8 cellular contexts compared by ENCODE assay signal in genomic region chr17:81866440-81867122, GRCh38. TPM values are rescaled to one million over a fixed set of nuclear protein-coding genes. Genes with fewer than 3 reads are reported as not detected.
A peak's percentile ranks its signal among the peaks of the same experiment; 100 is the strongest.
DNase-seq lines count a peak whose midpoint lies in the region; ATAC-seq, FAIRE-seq and TF ChIP-seq lines count a peak whose summit lies in the region.

No MANE protein-coding gene starts in this region.

- no peak overlapping the region for H2AFZ ChIP-seq in GM12878 (ENCODE audit: control insufficient read depth, low read depth, low read length)

- intact Hi-C loops in CD4-positive, alpha-beta memory T cell (cut with micrococcal nuclease): loop anchor here (10.0 kb wide), 1 partner anchor 428 kb away; no protein-coding TSS in a partner anchor
- intact Hi-C loops in GM12878 (cut with micrococcal nuclease; ENCODE audit: unreplicated experiment): no loop called here

- H3K4me1 Mint-ChIP-seq in CD4-positive, alpha-beta memory T cell: peaks cover 16 to 53% (median 36%) of the 10 kb centered on the region in 4 donors

- 0 out of 2 replicates have a peak, but pooled peaks cover 3% of the 10 kb centered on the region for H4K20me1 ChIP-seq in GM12878 (ENCODE audit: control insufficient read depth, insufficient read depth)

- H3K36me3 Mint-ChIP-seq in CD4-positive, alpha-beta memory T cell: peaks cover 8 to 35% of the 10 kb centered on the region in 2 donors

- SMC1A ChIA-PET in GM12878 (lab: Charles Lee; ENCODE audit: uncharacterized antibody, unreplicated experiment): no interaction called here

- 67% methylated on average over 16 of the region's 16 CpGs for WGBS in GM12878 (ENCODE audit: insufficient coverage, insufficient replicate concordance, low lambda C conversion rate, missing lambda C conversion rate)

- H3K27ac ChIP-seq in CD4-positive, alpha-beta memory T cell (ENCODE audit: low read depth, low read length): no peak overlapping the region
- H3K27ac ChIP-seq in GM12878 (ENCODE audit: control insufficient read depth, insufficient read depth): no peak overlapping the region

- H3K27me3 ChIP-seq in CD4-positive, alpha-beta memory T cell (ENCODE audit: insufficient read depth, low read length): no peaks in the 10 kb centered on the region
- no peaks in the 10 kb centered on the region for H3K27me3 ChIP-seq in GM12878 (replicated peaks in 1 of 2; ENCODE audit: control insufficient read depth in 2 of 2, insufficient read depth in 2 of 2, low read length in 1 of 2)

- FAIRE-seq in GM12878 (lab: Jason Lieb, UNC): no peak

- peak overlapping the region in 6 of 7 donors; percentile 37 to 99 (median 72) for H3K27ac Mint-ChIP-seq in CD4-positive, alpha-beta memory T cell

- no peaks in the 10 kb centered on the region for H3K9me3 ChIP-seq in CD4-positive, alpha-beta memory T cell (ENCODE audit: control insufficient read depth in 1 of 2, low read length in 2 of 2)
- H3K9me3 ChIP-seq in GM12878 (replicated peaks; ENCODE audit: control insufficient read depth, insufficient read depth, low read length): no peaks in the 10 kb centered on the region

- peak overlapping the region in 3 of 8 donors; percentile 15 to 59 (median 54) for H3K4me3 Mint-ChIP-seq in CD4-positive, alpha-beta memory T cell

- H3K4me2 ChIP-seq in GM12878 (ENCODE audit: control insufficient read depth, insufficient read depth): no peak overlapping the region

- no peak for TF ChIP-seq CTCF in GM12878 (IDR thresholded peaks at IDR 0.05 in 2 of 3, conservative IDR thresholded peaks at IDR 0.05 in 1 of 3; ENCODE audit: control insufficient read depth in 2 of 3, extremely low read depth in 1 of 3, insufficient read depth in 1 of 3, low read depth in 3 of 3, low read length in 3 of 3)

- BruUV-seq in GM12878 (replicated peaks; lab: Mats Ljungman, UMichigan): no TSS peak

- RAD21 ChIA-PET in GM12878 (lab: Charles Lee; ENCODE audit: unreplicated experiment): interaction anchor here (0.6 kb wide), 1 partner anchor 17 kb away, joined by 3 read pairs; no protein-coding TSS in a partner anchor

- TF ChIP-seq RAD21 in GM12878 (IDR thresholded peaks at IDR 0.05; ENCODE audit: insufficient read depth, low read depth, low read length): no peak

- CTCF ChIA-PET in CD4-positive, alpha-beta memory T cell (lab: Charles Lee; ENCODE audit: partially characterized antibody): interaction anchor here (1.0 kb wide), 1 partner anchor 44 kb away, joined by 3 read pairs; no protein-coding TSS in a partner anchor
- CTCF ChIA-PET in GM12878 (lab: Yijun Ruan, JAX): interaction anchor here (0.9 to 1.0 kb wide), 2 partner anchors 8 to 131 kb away, joined by 3 read pairs; no protein-coding TSS in a partner anchor

- H3K79me2 ChIP-seq in GM12878 (ENCODE audit: control insufficient read depth, insufficient read depth, low read length): peaks cover 72% of the 10 kb centered on the region

- peak overlapping the region; percentile 9 for H3K9ac ChIP-seq in GM12878 (ENCODE audit: control insufficient read depth, insufficient read depth, low read length)

- no peak for TF ChIP-seq EP300 in GM12878 (IDR thresholded peaks at IDR 0.05; ENCODE audit: borderline replicate concordance in 1 of 2, control insufficient read depth in 1 of 2, low read depth in 2 of 2, low read length in 2 of 2)

- POLR2A ChIA-PET in CD4-positive, alpha-beta memory T cell (lab: Charles Lee; ENCODE audit: partially characterized antibody): interaction anchor here (0.8 to 2.1 kb wide), 12 partner anchors 12 to 164 kb away, joined by 3 to 7 read pairs (median 4); partner anchors contain the start of genes MCRIP1, MRPL12 and NPB
- POLR2A ChIA-PET in GM12878 (lab: Charles Lee): interaction anchor here (0.6 to 1.4 kb wide), 3 partner anchors 14 to 102 kb away, joined by 3 to 5 read pairs (median 3); partner anchors contain the start of gene MCRIP1

- TF ChIP-seq POLR2A in GM12878 (IDR thresholded peaks at IDR 0.05; ENCODE audit: low read depth, low read length): peak; percentile 61

- in situ Hi-C loops in KBM-7 (cut with MboI; ENCODE audit: low pct_unique_long_range_greater_than_20kb, low sequenced_read_pairs): no loop called here
- in situ Hi-C loops in GM12878 (cut with MboI): no loop called here

- peaks cover 47% of the 10 kb centered on the region for H3K4me1 ChIP-seq in CD4-positive, alpha-beta memory T cell (ENCODE audit: insufficient read depth, low read length)
- peaks cover 13% of the 10 kb centered on the region for H3K4me1 ChIP-seq in GM12878 (ENCODE audit: control insufficient read depth, insufficient read depth, low read length)

- no peak overlapping the region for H3K4me3 ChIP-seq in CD4-positive, alpha-beta memory T cell (ENCODE audit: low read length in 2 of 2)
- H3K4me3 ChIP-seq in GM12878: no peak overlapping the region

- H3K36me3 ChIP-seq in CD4-positive, alpha-beta memory T cell (ENCODE audit: insufficient read depth, low read length): peaks cover 26% of the 10 kb centered on the region
- H3K36me3 ChIP-seq in GM12878 (ENCODE audit: control insufficient read depth in 2 of 2, insufficient read depth in 2 of 2, low read length in 1 of 2): peaks cover 11 to 24% of the 10 kb centered on the region in 2 experiments; a peak in 3 of 4 replicates

- no peaks in the 10 kb centered on the region for H3K27me3 Mint-ChIP-seq in CD4-positive, alpha-beta memory T cell

- ATAC-seq in GM12878: peak; percentile 0; the same call in 1 of the 3 replicates
- ATAC-seq in GM18907 (IDR thresholded peaks at IDR 0.05; ENCODE audit: unreplicated experiment): no peak

- H3K9me3 Mint-ChIP-seq in CD4-positive, alpha-beta memory T cell: peaks cover 0 to 13% (median 0%) of the 10 kb centered on the region in 8 donors

- peak in 1 of 5 donors; percentile 34 for DNase-seq in CD4-positive, alpha-beta memory T cell
- peak; percentile 30 for DNase-seq in KBM-7
- no peak for DNase-seq in GM12878 (ENCODE audit: low read depth, low spot score)
- DNase-seq in myocyte (ENCODE audit: low read depth): peak; percentile 40
- no peak for DNase-seq in glomerular visceral epithelial cell (ENCODE audit: extremely low spot score)
- no peak for DNase-seq in cerebellum (ENCODE audit: low spot score)
- no peak for DNase-seq in dedifferentiated amniotic fluid mesenchymal stem cell (ENCODE audit: extremely low spot score)

RNA-seq across cellular contexts. Expression of gene ARHGDIA, which starts 4.6 kb away (rescaled TPM):
- 100 to 1,000 TPM; 380 to 382 TPM for total RNA-seq in CD4-positive, alpha-beta memory T cell
- polyA plus RNA-seq in CD4-positive, alpha-beta memory T cell: 100 to 1,000 TPM in 1 of 2 donors, 10 to 100 TPM in 1; 84.8 to 205 TPM
- total RNA-seq in GM12878 (2013; cell fraction: nucleolus; rRNA removed): 115 and 120 TPM in 2 replicates
- total RNA-seq in GM12878 (2014; rRNA removed) (139 and 180 TPM in 2 replicates), GM12878 (2014; rRNA removed; fragmentation: Illumina TruSeq; extraction: Trizol) (124 and 125 TPM in 2 replicates), GM12878 (2021) (538 and 552 TPM in 2 replicates), myocyte (157 and 161 TPM in 2 replicates), cerebellum (18.3 TPM)
- polyA plus RNA-seq in GM12878 (2011; ENCODE audit: low read depth): 219 TPM
- polyA plus RNA-seq in GM12878 (2011; rRNA removed) (18.6 and 39.5 TPM in 2 replicates), GM12878 (2014; fragmentation: Illumina TruSeq; extraction: Trizol) (24.3 and 159 TPM in 2 replicates), GM12878 (2014; fragmentation: Nextera tagmentation; extraction: Ambion mirVana) (10 to 100 TPM; 17.9 to 47.8 TPM), GM12878 (2014; rRNA removed) (184 and 246 TPM in 2 replicates), GM12878 (2016; fragmentation: Nextera tagmentation; extraction: Ambion mirVana) (100 to 1,000 TPM; 336 to 349 TPM)
- 75.8 and 96.8 TPM in 2 replicates for polyA plus RNA-seq in GM12878 (2011; cell fraction: cytosol; rRNA removed)
- 178 and 263 TPM in 2 replicates for polyA plus RNA-seq in GM12878 (2011; cell fraction: nucleus; rRNA removed)
- 247 and 301 TPM in 2 replicates for polyA plus RNA-seq in GM12878 (2012)
- 18.3 and 38.9 TPM in 2 replicates for polyA minus RNA-seq in GM12878 (2011; rRNA and poly(A)+ RNA removed)
- polyA minus RNA-seq in GM12878 (2011; cell fraction: cytosol; rRNA and poly(A)+ RNA removed): 59.9 and 91.7 TPM in 2 replicates
- polyA minus RNA-seq in GM12878 (2011; cell fraction: nucleus; rRNA and poly(A)+ RNA removed): 72.5 and 108 TPM in 2 replicates
- polyA plus RNA-seq in myocyte (2012): 408 TPM

RNA-seq across cellular contexts. Expression of gene P4HB, which starts 6.2 kb away (rescaled TPM):
- total RNA-seq in CD4-positive, alpha-beta memory T cell: 100 to 1,000 TPM; 392 to 409 TPM
- polyA plus RNA-seq in CD4-positive, alpha-beta memory T cell: 100 to 1,000 TPM; 272 to 339 TPM
- 377 and 380 TPM in 2 replicates for total RNA-seq in GM12878 (2013; cell fraction: nucleolus; rRNA removed)
- total RNA-seq in GM12878 (2014; rRNA removed) (378 and 467 TPM in 2 replicates), GM12878 (2014; rRNA removed; fragmentation: Illumina TruSeq; extraction: Trizol) (247 and 285 TPM in 2 replicates), GM12878 (2021) (378 and 437 TPM in 2 replicates), myocyte (1,674 and 2,691 TPM in 2 replicates), cerebellum (75.4 TPM)
- 409 TPM for polyA plus RNA-seq in GM12878 (2011; ENCODE audit: low read depth)
- polyA plus RNA-seq in GM12878 (2011; rRNA removed) (44.1 and 49.9 TPM in 2 replicates), GM12878 (2014; fragmentation: Illumina TruSeq; extraction: Trizol) (458 and 725 TPM in 2 replicates), GM12878 (2014; fragmentation: Nextera tagmentation; extraction: Ambion mirVana) (10 to 100 TPM in 1 of 2 experiments, 1 to 10 TPM in 1; 4.7 to 18.3 TPM), GM12878 (2014; rRNA removed) (128 and 182 TPM in 2 replicates), GM12878 (2016; fragmentation: Nextera tagmentation; extraction: Ambion mirVana) (100 to 1,000 TPM; 543 to 549 TPM)
- 37.3 and 56.7 TPM in 2 replicates for polyA plus RNA-seq in GM12878 (2011; cell fraction: cytosol; rRNA removed)
- polyA plus RNA-seq in GM12878 (2011; cell fraction: nucleus; rRNA removed): 82.9 and 101 TPM in 2 replicates
- polyA plus RNA-seq in GM12878 (2012): 697 and 937 TPM in 2 replicates
- 38.8 and 46.2 TPM in 2 replicates for polyA minus RNA-seq in GM12878 (2011; rRNA and poly(A)+ RNA removed)
- 65.3 and 66.3 TPM in 2 replicates for polyA minus RNA-seq in GM12878 (2011; cell fraction: cytosol; rRNA and poly(A)+ RNA removed)
- 59.7 and 74.5 TPM in 2 replicates for polyA minus RNA-seq in GM12878 (2011; cell fraction: nucleus; rRNA and poly(A)+ RNA removed)
- 1,506 TPM for polyA plus RNA-seq in myocyte (2012)

RNA-seq across cellular contexts. Expression of gene ALYREF, which starts 24.8 kb away (rescaled TPM):
- 10 to 100 TPM; 47.2 to 47.7 TPM for total RNA-seq in CD4-positive, alpha-beta memory T cell
- 10 to 100 TPM; 23.3 to 50.8 TPM for polyA plus RNA-seq in CD4-positive, alpha-beta memory T cell
- 21.8 and 38.6 TPM in 2 replicates for total RNA-seq in GM12878 (2013; cell fraction: nucleolus; rRNA removed)
- total RNA-seq in GM12878 (2014; rRNA removed) (253 and 263 TPM in 2 replicates), GM12878 (2014; rRNA removed; fragmentation: Illumina TruSeq; extraction: Trizol) (140 and 158 TPM in 2 replicates), GM12878 (2021) (238 and 240 TPM in 2 replicates), myocyte (94.5 and 96.3 TPM in 2 replicates), cerebellum (39.7 TPM)
- polyA plus RNA-seq in GM12878 (2011; ENCODE audit: low read depth): 58.1 TPM
- polyA plus RNA-seq in GM12878 (2011; rRNA removed) (61.5 and 103 TPM in 2 replicates), GM12878 (2014; fragmentation: Illumina TruSeq; extraction: Trizol) (29.4 and 105 TPM in 2 replicates), GM12878 (2014; fragmentation: Nextera tagmentation; extraction: Ambion mirVana) (10 to 100 TPM in 1 of 2 experiments, 1 to 10 TPM in 1; 2.4 to 11.4 TPM), GM12878 (2014; rRNA removed) (208 and 229 TPM in 2 replicates), GM12878 (2016; fragmentation: Nextera tagmentation; extraction: Ambion mirVana) (10 to 100 TPM in 1 of 2 experiments, 1 to 10 TPM in 1; 9.8 to 17.7 TPM)
- polyA plus RNA-seq in GM12878 (2011; cell fraction: cytosol; rRNA removed): 120 and 169 TPM in 2 replicates
- polyA plus RNA-seq in GM12878 (2011; cell fraction: nucleus; rRNA removed): 85.8 and 146 TPM in 2 replicates
- polyA plus RNA-seq in GM12878 (2012): 79.2 and 87.4 TPM in 2 replicates
- polyA minus RNA-seq in GM12878 (2011; rRNA and poly(A)+ RNA removed): 100 and 120 TPM in 2 replicates
- 57.5 and 67.0 TPM in 2 replicates for polyA minus RNA-seq in GM12878 (2011; cell fraction: cytosol; rRNA and poly(A)+ RNA removed)
- polyA minus RNA-seq in GM12878 (2011; cell fraction: nucleus; rRNA and poly(A)+ RNA removed): 28.9 and 51.9 TPM in 2 replicates
- 81.6 TPM for polyA plus RNA-seq in myocyte (2012)

RNA-seq across cellular contexts. Expression of gene ANAPC11, which starts 24.9 kb away (rescaled TPM):
- total RNA-seq in CD4-positive, alpha-beta memory T cell: 10 to 100 TPM; 53.8 to 57.0 TPM
- 100 to 1,000 TPM; 262 to 267 TPM for polyA plus RNA-seq in CD4-positive, alpha-beta memory T cell
- 22.9 and 24.4 TPM in 2 replicates for total RNA-seq in GM12878 (2013; cell fraction: nucleolus; rRNA removed)
- total RNA-seq in GM12878 (2014; rRNA removed): 141 and 152 TPM in 2 replicates
- total RNA-seq in GM12878 (2014; rRNA removed; fragmentation: Illumina TruSeq; extraction: Trizol): 49.3 and 59.3 TPM in 2 replicates
- 137 and 147 TPM in 2 replicates for total RNA-seq in GM12878 (2021)
- 99.4 TPM for polyA plus RNA-seq in GM12878 (2011; ENCODE audit: low read depth)
- 119 and 207 TPM in 2 replicates for polyA plus RNA-seq in GM12878 (2011; rRNA removed)
- polyA plus RNA-seq in GM12878 (2011; cell fraction: cytosol; rRNA removed): 481 and 566 TPM in 2 replicates
- 269 and 316 TPM in 2 replicates for polyA plus RNA-seq in GM12878 (2011; cell fraction: nucleus; rRNA removed)
- 164 and 182 TPM in 2 replicates for polyA plus RNA-seq in GM12878 (2012)
- polyA plus RNA-seq in GM12878 (2014; fragmentation: Illumina TruSeq; extraction: Trizol): 5.6 and 28.5 TPM in 2 replicates
- 100 to 1,000 TPM; 127 to 173 TPM for polyA plus RNA-seq in GM12878 (2014; fragmentation: Nextera tagmentation; extraction: Ambion mirVana)
- 210 and 211 TPM in 2 replicates for polyA plus RNA-seq in GM12878 (2014; rRNA removed)
- 100 to 1,000 TPM; 394 to 395 TPM for polyA plus RNA-seq in GM12878 (2016; fragmentation: Nextera tagmentation; extraction: Ambion mirVana)
- polyA minus RNA-seq in GM12878 (2011; rRNA and poly(A)+ RNA removed): 62.8 and 104 TPM in 2 replicates
- 33.7 and 40.1 TPM in 2 replicates for polyA minus RNA-seq in GM12878 (2011; cell fraction: cytosol; rRNA and poly(A)+ RNA removed)
- 18.4 and 24.2 TPM in 2 replicates for polyA minus RNA-seq in GM12878 (2011; cell fraction: nucleus; rRNA and poly(A)+ RNA removed)
- total RNA-seq in myocyte: 190 and 212 TPM in 2 replicates
- 363 TPM for polyA plus RNA-seq in myocyte (2012)
- 41.7 TPM for total RNA-seq in cerebellum

RNA-seq across cellular contexts. Expression of gene PPP1R27, which starts 31.7 kb away (rescaled TPM):
- not detected for total RNA-seq in CD4-positive, alpha-beta memory T cell
- under 1 TPM in 1 of 2 donors, not detected in 1; 0.18 TPM for polyA plus RNA-seq in CD4-positive, alpha-beta memory T cell
- not detected in 2 replicates for total RNA-seq in GM12878 (2013; cell fraction: nucleolus; rRNA removed)
- total RNA-seq in GM12878 (2014; rRNA removed) (0.17 and 2.0 TPM in 2 replicates), GM12878 (2014; rRNA removed; fragmentation: Illumina TruSeq; extraction: Trizol) (0.14 and 0.31 TPM in 2 replicates), GM12878 (2021) (0.49 and 0.53 TPM in 2 replicates), myocyte (12.7 and 29.7 TPM in 2 replicates), cerebellum (not detected)
- not detected for polyA plus RNA-seq in GM12878 (2011; ENCODE audit: low read depth)
- polyA plus RNA-seq in GM12878 (2011; rRNA removed) (not detected in 2 replicates), GM12878 (2014; fragmentation: Illumina TruSeq; extraction: Trizol) (0.28 TPM in 1 of 2 replicates, not detected in the other), GM12878 (2014; fragmentation: Nextera tagmentation; extraction: Ambion mirVana) (not detected), GM12878 (2014; rRNA removed) (0.59 and 0.61 TPM in 2 replicates), GM12878 (2016; fragmentation: Nextera tagmentation; extraction: Ambion mirVana) (1 to 10 TPM in 1 of 2 experiments, under 1 TPM in 1; 0.70 to 1.6 TPM)
- 0.12 TPM in 1 of 2 replicates, not detected in the other for polyA plus RNA-seq in GM12878 (2011; cell fraction: cytosol; rRNA removed)
- not detected in 2 replicates for polyA plus RNA-seq in GM12878 (2011; cell fraction: nucleus; rRNA removed)
- 1.2 and 1.7 TPM in 2 replicates for polyA plus RNA-seq in GM12878 (2012)
- polyA minus RNA-seq in GM12878 (2011; rRNA and poly(A)+ RNA removed): not detected in 2 replicates
- polyA minus RNA-seq in GM12878 (2011; cell fraction: cytosol; rRNA and poly(A)+ RNA removed): not detected in 2 replicates
- polyA minus RNA-seq in GM12878 (2011; cell fraction: nucleus; rRNA and poly(A)+ RNA removed): not detected in 2 replicates
- polyA plus RNA-seq in myocyte (2012): 19.5 TPM

Comparison
In these comparisons a context has a peak if more than half of its experiments do, and no peak if none do; other contexts are left out.
1. DNase-seq: peak in KBM-7 (single experiment) and myocyte (single experiment); none in GM12878 (single experiment), glomerular visceral epithelial cell (single experiment), cerebellum (single experiment) and dedifferentiated amniotic fluid mesenchymal stem cell (single experiment).